Comparison of ENCODE assay signal across 12 cellular contexts in genomic region chr6:31143148-31143547, GRCh38. TPM values are rescaled to one million over a fixed set of nuclear protein-coding genes. Genes with fewer than 3 reads are reported as not detected.
DNase-seq lines count a peak whose midpoint lies in the region; ATAC-seq and TF ChIP-seq lines count a peak whose summit lies in the region.
"Had no signal": no experiment of that assay in that cellular context is flagged by ENCODE, and none has a peak within 500 bp of the region (broad histone marks: within the 10 kb centered on the region; RNA-seq: fewer than 3 reads in every experiment).

No MANE protein-coding gene starts in this region.

- no peak overlapping the region for H3K4me3 ChIP-seq in astrocyte of the cerebellum (ENCODE audit: low read depth, low read length)
- H3K4me3 ChIP-seq in heart right ventricle = peak overlapping the region in 1 of 10 donors; percentile 2
- no peak overlapping the region for H3K4me3 ChIP-seq in rectal smooth muscle tissue (ENCODE audit: low read length)
- H3K4me3 ChIP-seq in coronary artery = no peak overlapping the region

- peaks cover 0 to 31% (median 5%) of the 10 kb centered on the region in 9 donors for H3K36me3 ChIP-seq in heart right ventricle
- peaks cover 3% of the 10 kb centered on the region for H3K36me3 ChIP-seq in rectal smooth muscle tissue (ENCODE audit: control insufficient read depth, insufficient read depth, low read length)

- H3K9me3 ChIP-seq in heart right ventricle = no peaks in the 10 kb centered on the region
- H3K9me3 ChIP-seq: Caco-2 had no signal

- H3K4me1 ChIP-seq in heart right ventricle (peaks cover 9 to 40% (median 25%) of the 10 kb centered on the region in 9 donors), rectal smooth muscle tissue (ENCODE audit: control insufficient read depth, insufficient read depth, low read length) (peaks cover 8% of the 10 kb centered on the region)
- H3K4me1 ChIP-seq: Caco-2 had no signal

- ATAC-seq in heart right ventricle (peak; percentile 55 to 92 (median 87)), HG02973 (IDR thresholded peaks at IDR 0.05; ENCODE audit: unreplicated experiment) (no peak)
- ATAC-seq: natural killer cell had no signal

- TF ChIP-seq CTCF in astrocyte of the cerebellum (IDR thresholded peaks at IDR 0.05; ENCODE audit: low read depth, low read length, missing control alignments) (no peak), heart right ventricle (IDR thresholded peaks at IDR 0.05) (no peak), coronary artery (IDR thresholded peaks at IDR 0.05) (no peak)

- DNase-seq in GM03348 (ENCODE audit: low spot score) = peak; percentile 26
- DNase-seq in astrocyte of the cerebellum (ENCODE audit: low read depth) = peak; percentile 73
- peak; percentile 68 to 72 for DNase-seq in heart right ventricle
- DNase-seq in activated gamma-delta T cell treated with Interleukin-2 at 50 U/mL for 16 hours = no peak
- DNase-seq in NCI-H526 (lab: John Stamatoyannopoulos, UW) = no peak
- DNase-seq in coronary artery (ENCODE audit: low spot score) = no peak
- DNase-seq: activated naive CD4-positive, alpha-beta T cell treated with Interleukin-2 at 50 U/mL for 16 hours; Caco-2; natural killer cell had no signal

- no peak overlapping the region for H3K9ac ChIP-seq in rectal smooth muscle tissue (ENCODE audit: low read length)

- 38 to 42% methylated on average over 11 of the region's 11 CpGs for WGBS in heart right ventricle, 2 donors

- H3K27ac ChIP-seq in heart right ventricle (peak overlapping the region in 7 of 10 donors; percentile 15 to 76 (median 65)), rectal smooth muscle tissue (ENCODE audit: low read depth, low read length) (peak overlapping the region; percentile 33), coronary artery (no peak overlapping the region)
- H3K27ac ChIP-seq: VCaP had no signal

- intact Hi-C loops in heart right ventricle (cut with DNase I) = loop anchor here in 2 of 10 donors (2.0 to 5.0 kb wide), 3 partner anchors 34 to 52 kb away; no protein-coding TSS in a partner anchor

- in situ Hi-C loops in astrocyte of the cerebellum (cut with HindIII; ENCODE audit: low sequenced_read_pairs) = no loop called here

- no peaks in the 10 kb centered on the region for H3K27me3 ChIP-seq in heart right ventricle
- no peaks in the 10 kb centered on the region for H3K27me3 ChIP-seq in rectal smooth muscle tissue (ENCODE audit: control insufficient read depth, insufficient read depth, low read length)

RNA-seq across cellular contexts. Expression of gene PSORS1C2, which starts 4.3 kb away (rescaled TPM):
- total RNA-seq in heart right ventricle = not detected
- not detected for polyA plus RNA-seq in heart right ventricle
- total RNA-seq: Caco-2, natural killer cell had no signal

RNA-seq across cellular contexts. Expression of gene CCHCR1, which starts 14.5 kb away (rescaled TPM):
- total RNA-seq in heart right ventricle = 10 to 100 TPM in 7 of 10 donors, 1 to 10 TPM in 3; 8.0 to 15.9 (median 12.5) TPM
- 10 to 100 TPM in 1 of 2 donors, 1 to 10 TPM in 1; 9.0 to 11.0 TPM for polyA plus RNA-seq in heart right ventricle

RNA-seq across cellular contexts. Expression of gene TCF19, which starts 15.2 kb away (rescaled TPM):
- total RNA-seq in heart right ventricle = 1 to 10 TPM; 1.6 to 7.3 (median 2.4) TPM
- 1 to 10 TPM; 2.7 to 2.9 TPM for polyA plus RNA-seq in heart right ventricle

RNA-seq across cellular contexts. Expression of gene CDSN, which starts 22.9 kb away (rescaled TPM):
- total RNA-seq in heart right ventricle = under 1 TPM in 1 of 10 donors, not detected in 9; 0.11 TPM
- polyA plus RNA-seq in heart right ventricle = under 1 TPM; 0.01 to 0.15 TPM
- total RNA-seq: Caco-2, natural killer cell had no signal

RNA-seq across cellular contexts. Expression of gene POU5F1, which starts 27.3 kb away (rescaled TPM):
- 1 to 10 TPM in 1 of 10 donors, under 1 TPM in 8, not detected in 1; 0.29 to 1.0 (median 0.34) TPM for total RNA-seq in heart right ventricle
- 1 to 10 TPM; 1.3 to 2.0 TPM for polyA plus RNA-seq in heart right ventricle
- total RNA-seq: Caco-2, natural killer cell had no signal

Comparison
In these comparisons a context has a peak if more than half of its experiments do, and no peak if none do; other contexts are left out.
1. DNase-seq: peak in GM03348 (single experiment), astrocyte of the cerebellum (single experiment) and heart right ventricle (2 of 2); none in activated gamma-delta T cell treated with Interleukin-2 at 50 U/mL for 16 hours (single experiment), NCI-H526 (0 of 2) and coronary artery (single experiment).
2. H3K27ac ChIP-seq: peak in heart right ventricle (7 of 10) and rectal smooth muscle tissue (single experiment); none in coronary artery (0 of 2).